9 cellular contexts compared by ENCODE assay signal in genomic region chr2:38581193-38582147, GRCh38. TPM values are rescaled to one million over a fixed set of nuclear protein-coding genes. Genes with fewer than 3 reads are reported as not detected.
DNase-seq lines count a peak whose midpoint lies in the region; ATAC-seq and TF ChIP-seq lines count a peak whose summit lies in the region.
"Had no signal": no experiment of that assay in that cellular context is flagged by ENCODE, and none has a peak within 500 bp of the region (broad histone marks: within the 10 kb centered on the region; RNA-seq: fewer than 3 reads in every experiment).

No MANE protein-coding gene starts in this region.

- no peaks in the 10 kb centered on the region for H3K9me3 Mint-ChIP-seq in activated naive CD4-positive, alpha-beta T cell treated with anti-CD3 and anti-CD28 coated beads, Interleukin-2, amount 50 U/mL, for 72 hours

- H3K4me3 ChIP-seq in heart left ventricle: no peak overlapping the region
- no peak overlapping the region for H3K4me3 ChIP-seq in psoas muscle
- H3K4me3 ChIP-seq: BLaER1 treated with 17β-estradiol and CSF1 and Interleukin-3, amounts not matched to agents 10 nM and 100 nM had no signal

- peaks cover 0 to 22% (median 5%) of the 10 kb centered on the region in 12 donors for H3K4me1 ChIP-seq in heart left ventricle
- H3K4me1 ChIP-seq in psoas muscle: peaks cover 12% of the 10 kb centered on the region
- H3K4me1 ChIP-seq: BLaER1 treated with 17β-estradiol and CSF1 and Interleukin-3, amounts not matched to agents 10 nM and 100 nM had no signal

- H3K27ac Mint-ChIP-seq in activated naive CD4-positive, alpha-beta T cell treated with anti-CD3 and anti-CD28 coated beads, Interleukin-2, amount 50 U/mL, for 72 hours: no peak overlapping the region

- H3K9me3 ChIP-seq in heart left ventricle (no peaks in the 10 kb centered on the region), psoas muscle (no peaks in the 10 kb centered on the region)
- H3K9me3 ChIP-seq: BLaER1 treated with 17β-estradiol and CSF1 and Interleukin-3, amounts not matched to agents 10 nM and 100 nM had no signal

- peak; percentile 67 to 78 for ATAC-seq in activated naive CD4-positive, alpha-beta T cell treated with anti-CD3 and anti-CD28 coated beads, Interleukin-2, amount 50 U/mL, for 72 hours
- ATAC-seq in heart left ventricle (peak; percentile 66 to 87 (median 82)), psoas muscle (peak; percentile 71 to 93 (median 83)), GM19397 (IDR thresholded peaks at IDR 0.05; ENCODE audit: unreplicated experiment) (no peak)

- no peak overlapping the region for H3K27ac ChIP-seq in heart left ventricle
- no peak overlapping the region for H3K27ac ChIP-seq in psoas muscle
- H3K27ac ChIP-seq: BLaER1 treated with 17β-estradiol and CSF1 and Interleukin-3, amounts not matched to agents 10 nM and 100 nM had no signal

- 53 to 63% (median 56%) methylated on average over 9 of the region's 9 CpGs for WGBS in heart left ventricle, 4 donors
- 56 to 61% (median 58%) methylated on average over 9 of the region's 9 CpGs for whole genome bisulfite sequencing in psoas muscle, 3 donors

- H3K36me3 ChIP-seq in heart left ventricle: peaks cover 0 to 88% (median 65%) of the 10 kb centered on the region in 9 donors
- H3K36me3 ChIP-seq in psoas muscle (ENCODE audit: insufficient read depth in 1 of 2, low read depth in 1 of 2): peaks cover 0 to 71% of the 10 kb centered on the region in 2 donors

- peaks cover 0 to 10% of the 10 kb centered on the region in 2 donors for H3K36me3 Mint-ChIP-seq in activated naive CD4-positive, alpha-beta T cell treated with anti-CD3 and anti-CD28 coated beads, Interleukin-2, amount 50 U/mL, for 72 hours

- intact Hi-C loops in heart left ventricle (cut with DNase I) (loop anchor here (1.0 to 5.0 kb wide), 12 partner anchors 44 to 161 kb away; no protein-coding TSS in a partner anchor), psoas muscle (cut with DNase I) (loop anchor here (2.0 to 5.0 kb wide), 3 partner anchors 141 to 161 kb away; no protein-coding TSS in a partner anchor)

- H3K27me3 ChIP-seq in heart left ventricle (no peaks in the 10 kb centered on the region), psoas muscle (ENCODE audit: insufficient read depth in 3 of 3, low read length in 2 of 3) (no peaks in the 10 kb centered on the region)
- H3K27me3 ChIP-seq: BLaER1 treated with 17β-estradiol and CSF1 and Interleukin-3, amounts not matched to agents 10 nM and 100 nM had no signal

- DNase-seq in SIG-M5 treated with dmso at 0.1 percent for 504 hours (lab: John Stamatoyannopoulos, UW; ENCODE audit: unreplicated experiment) (peak; percentile 88), SIG-M5 (lab: John Stamatoyannopoulos, UW) (no peak), HUDEP-2 (lab: John Stamatoyannopoulos, UW; ENCODE audit: unreplicated experiment in 76 of 76) (peak in 45 of 76 experiments; percentile 1 to 79 (median 55)), NOMO-1 (lab: John Stamatoyannopoulos, UW; ENCODE audit: unreplicated experiment in 2 of 2) (peak; percentile 56 to 81), heart left ventricle (peak in 3 of 5 donors; percentile 30 to 66 (median 43)), psoas muscle (no peak)
- DNase-seq in activated naive CD4-positive, alpha-beta T cell treated with anti-CD3 and anti-CD28 coated beads, Interleukin-2, amount 50 U/mL, for 72 hours (ENCODE audit: low spot score in 2 of 2): peak in 1 of 2 donors; percentile 33

- no peak for TF ChIP-seq POLR2A in heart left ventricle (IDR thresholded peaks at IDR 0.05)

- TF ChIP-seq CTCF in heart left ventricle (IDR thresholded peaks at IDR 0.05) (peak; percentile 48 to 82 (median 74)), psoas muscle (IDR thresholded peaks at IDR 0.05) (peak; percentile 74)

RNA-seq across cellular contexts. Expression of gene HNRNPLL, which starts 21.3 kb away (rescaled TPM):
- 10 to 100 TPM; 49.1 to 61.8 TPM for total RNA-seq in activated naive CD4-positive, alpha-beta T cell treated with anti-CD3 and anti-CD28 coated beads, Interleukin-2, amount 50 U/mL, for 72 hours
- total RNA-seq in heart left ventricle (10 to 100 TPM; 12.1 to 33.2 (median 23.5) TPM), psoas muscle (10 to 100 TPM; 17.8 to 22.4 (median 19.6) TPM)
- polyA plus RNA-seq in heart left ventricle (10 to 100 TPM in 1 of 2 donors, 1 to 10 TPM in 1; 6.9 to 22.8 TPM), psoas muscle (10 to 100 TPM in 1 of 3 donors, 1 to 10 TPM in 2; 6.4 to 14.6 (median 6.7) TPM)

Comparison
In these comparisons a context has a peak if more than half of its experiments do, and no peak if none do; other contexts are left out.
1. DNase-seq: peak in SIG-M5 treated with dmso at 0.1 percent for 504 hours (single experiment), HUDEP-2 (45 of 76), NOMO-1 (2 of 2) and heart left ventricle (3 of 5); none in SIG-M5 (single experiment) and psoas muscle (0 of 2).